Comparison of ENCODE assay signal across 34 cellular contexts in the genomic region with DNA sequence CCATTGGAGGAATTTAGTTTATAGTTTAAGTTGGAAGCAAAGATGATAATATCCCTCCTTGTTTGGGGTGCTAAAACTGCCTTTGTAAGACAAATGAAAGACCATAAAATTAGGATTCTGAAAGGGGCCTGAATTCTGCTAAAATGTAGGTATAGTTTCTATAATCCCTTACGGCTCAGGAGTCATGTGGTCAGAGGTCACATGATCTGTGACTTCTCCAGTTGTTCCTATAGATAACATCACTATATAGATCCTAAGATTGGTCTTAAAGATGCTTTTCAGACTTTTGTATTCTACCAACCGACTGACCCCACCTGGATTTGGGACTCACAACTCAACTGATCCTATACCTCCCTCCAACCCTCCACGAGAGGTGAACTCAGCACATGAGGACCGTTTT.
"Had no signal": no experiment of that assay in that cellular context is flagged by ENCODE, and none has a peak within 500 bp of the region (broad histone marks: within the 10 kb centered on the region; RNA-seq: fewer than 3 reads in every experiment).

No MANE protein-coding gene starts in this region.

- H3K27me3 ChIP-seq: MG63 had no signal

- H3K9ac ChIP-seq: KMS-11 had no signal

- H3K4me2 ChIP-seq: KMS-11 had no signal

- H3K4me3 ChIP-seq: MG63 had no signal

- H3K36me3 ChIP-seq: MG63 had no signal

- DNase-seq: Karpas-422, Kasumi-1, MG63, MM.1S, MV-4-11, NCI-H1048, NCI-H1092, NCI-H1092 treated with DMSO at 0.1 percent for 48 hours, NCI-H1105, NCI-H1105 treated with DMSO at 0.1 percent for 48 hours, NCI-H1417, NCI-H1417 treated with DMSO at 0.1 percent for 48 hours, NCI-H1436, NCI-H1436 treated with DMSO at 0.1 percent for 48 hours, NCI-H146, NCI-H1694, NCI-H1694 treated with DMSO at 0.1 percent for 48 hours, NCI-H187, NCI-H187 treated with DMSO at 0.1 percent for 48 hours, NCI-H1930, NCI-H2029, NCI-H2029 treated with DMSO at 0.1 percent for 48 hours, NCI-H2081 treated with DMSO at 0.1 percent for 48 hours, NCI-H2107, NCI-H2171, NCI-H2171 treated with DMSO at 0.1 percent for 48 hours, NCI-H2227 treated with DMSO at 0.1 percent for 48 hours, NCI-H226, NCI-H345, NCI-H446 treated with DMSO at 0.1 percent for 48 hours, NCI-H510A, NCI-H510A treated with DMSO at 0.1 percent for 48 hours, NCI-H524 had no signal

- H3K9me3 ChIP-seq: MG63 had no signal

- H3K27ac ChIP-seq: KMS-11 had no signal
